13 cellular contexts compared by ENCODE assay signal in genomic region chr7:46485481-46486065, GRCh38.
A peak's percentile ranks its signal among the peaks of the same experiment; 100 is the strongest.
DNase-seq lines count a peak whose midpoint lies in the region; ATAC-seq, FAIRE-seq and TF ChIP-seq lines count a peak whose summit lies in the region.
"Had no signal": no experiment of that assay in that cellular context is flagged by ENCODE, and none has a peak within 500 bp of the region (broad histone marks: within the 10 kb centered on the region; RNA-seq: fewer than 3 reads in every experiment).

No MANE protein-coding gene starts in this region.

- TF ChIP-seq CTCF in bronchial epithelial cell (IDR thresholded peaks at IDR 0.05; ENCODE audit: insufficient read depth, low read length, severe bottlenecking) (peak; percentile 24), gastrocnemius medialis (IDR thresholded peaks at IDR 0.05 in 4 of 5, conservative IDR thresholded peaks at IDR 0.05 in 1 of 5) (no peak), GM20000 (IDR thresholded peaks at IDR 0.05; ENCODE audit: extremely low read depth, missing control alignments) (no peak)

- H3K4me1 ChIP-seq in gastrocnemius medialis: peaks cover 0 to 4% of the 10 kb centered on the region in 2 donors

- no peaks in the 10 kb centered on the region for H3K9me3 ChIP-seq in gastrocnemius medialis
- H3K9me3 ChIP-seq: heart right ventricle had no signal

- H3K27ac ChIP-seq in gastrocnemius medialis: no peak overlapping the region
- H3K27ac ChIP-seq: C4-2B, heart right ventricle had no signal

- intact Hi-C loops in gastrocnemius medialis (cut with DNase I; ENCODE audit: low total_unique reads): no loop called here

- ATAC-seq in GM21515 (IDR thresholded peaks at IDR 0.05; ENCODE audit: unreplicated experiment): no peak
- ATAC-seq in gastrocnemius medialis: no peak

- in situ Hi-C loops in gastrocnemius medialis (cut with MboI; ENCODE audit: low sequenced_read_pairs in 4 of 4): no loop called here

- no peak for TF ChIP-seq POLR2A in gastrocnemius medialis (IDR thresholded peaks at IDR 0.05)

- DNase-seq in AG20443 (ENCODE audit: low spot score) (peak; percentile 52), LHCN-M2 (ENCODE audit: low read depth) (peak; percentile 42), bronchial epithelial cell (ENCODE audit: low read depth) (peak; percentile 71), myocyte (ENCODE audit: low read depth) (peak; percentile 15), gastrocnemius medialis (no peak), globus pallidus (ENCODE audit: low spot score) (no peak), GM20000 (ENCODE audit: low spot score) (no peak)
- DNase-seq: activated T-cell treated with anti-CD3 and anti-CD28 coated beads for 4 hours; effector CD8-positive, alpha-beta T cell; GDM1; heart right ventricle had no signal

- no peak overlapping the region for H3K4me3 ChIP-seq in bronchial epithelial cell (ENCODE audit: low read depth, low read length)
- H3K4me3 ChIP-seq in gastrocnemius medialis: no peak overlapping the region
- H3K4me3 ChIP-seq: heart right ventricle had no signal

- no peaks in the 10 kb centered on the region for H3K27me3 ChIP-seq in bronchial epithelial cell (ENCODE audit: control insufficient read depth, insufficient read depth, low read length)
- H3K27me3 ChIP-seq in gastrocnemius medialis: no peaks in the 10 kb centered on the region
- H3K27me3 ChIP-seq: heart right ventricle had no signal

- FAIRE-seq in bronchial epithelial cell (lab: Jason Lieb, UNC): no peak

- H3K36me3 ChIP-seq in bronchial epithelial cell (ENCODE audit: control insufficient read depth, insufficient read depth, low read length): no peaks in the 10 kb centered on the region
- no peaks in the 10 kb centered on the region for H3K36me3 ChIP-seq in gastrocnemius medialis
- H3K36me3 ChIP-seq: heart right ventricle had no signal

Comparison
In these comparisons a context has a peak if more than half of its experiments do, and no peak if none do; other contexts are left out.
1. DNase-seq: peak in AG20443 (single experiment), LHCN-M2 (single experiment), bronchial epithelial cell (single experiment) and myocyte (single experiment); none in gastrocnemius medialis (0 of 2), globus pallidus (single experiment) and GM20000 (single experiment).